21 cellular contexts compared by ENCODE assay signal in the genomic region with DNA sequence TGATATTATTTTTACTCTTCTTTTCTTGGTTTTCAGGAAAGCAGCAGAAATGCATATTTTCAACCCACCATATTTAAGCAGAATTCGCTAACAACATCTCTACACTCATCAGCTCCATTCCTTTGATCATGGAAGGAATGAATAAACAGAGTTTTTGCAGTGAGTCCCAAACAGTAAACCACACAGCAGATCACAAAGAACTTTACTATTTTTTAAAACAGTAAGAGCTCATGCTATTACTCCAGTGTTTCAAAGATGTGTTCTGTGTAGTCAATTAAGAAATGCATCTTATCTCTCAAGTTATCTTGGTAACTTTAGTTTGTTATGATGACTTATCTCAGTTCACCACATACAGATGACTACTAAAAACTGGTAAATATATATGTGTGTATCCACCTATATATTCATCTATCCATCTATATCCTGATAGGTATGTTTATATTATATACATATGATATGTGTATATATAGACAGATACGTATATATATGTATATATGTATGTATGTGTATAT.
DNase-seq lines count a peak whose midpoint lies in the region; ATAC-seq, FAIRE-seq and TF ChIP-seq lines count a peak whose summit lies in the region.
"Had no signal": no experiment of that assay in that cellular context is flagged by ENCODE, and none has a peak within 500 bp of the region (broad histone marks: within the 10 kb centered on the region; RNA-seq: fewer than 3 reads in every experiment).

No MANE protein-coding gene starts in this region.

- H3K4me1 Mint-ChIP-seq in activated T-cell treated with anti-CD3 and anti-CD28 coated beads, Interleukin-2, amount 50 U/mL, for 4 hours (ENCODE audit: low read depth), result peaks cover 22% of the 10 kb centered on the region
- no peaks in the 10 kb centered on the region for H3K4me1 Mint-ChIP-seq in neural progenitor cell
- peaks cover 20% of the 10 kb centered on the region for H3K4me1 Mint-ChIP-seq in activated CD4-positive, alpha-beta memory T cell treated with anti-CD3 and anti-CD28 coated beads, Interleukin-2, amount 10 ng/mL, durations not matched to agents 7 days and 5 days

- H3K36me3 ChIP-seq in KMS-11 (ENCODE audit: insufficient read depth), result no peaks in the 10 kb centered on the region
- H3K36me3 ChIP-seq in neural progenitor cell, result no peaks in the 10 kb centered on the region

- TF ChIP-seq CTCF in KMS-11 (conservative IDR thresholded peaks at IDR 0.05; ENCODE audit: low read depth, low read length), result no peak
- TF ChIP-seq CTCF in neural progenitor cell (IDR thresholded peaks at IDR 0.05), result no peak

- no peaks in the 10 kb centered on the region for H3F3A ChIP-seq in neural progenitor cell (ENCODE audit: low read depth)

- H3K4me1 ChIP-seq in KMS-11 (ENCODE audit: low read depth, poor library complexity, severe bottlenecking), result no peaks in the 10 kb centered on the region
- H3K4me1 ChIP-seq in neural progenitor cell, result no peaks in the 10 kb centered on the region

- no peaks in the 10 kb centered on the region for H3K9me3 Mint-ChIP-seq in activated T-cell treated with anti-CD3 and anti-CD28 coated beads, Interleukin-2, amount 50 U/mL, for 4 hours
- no peaks in the 10 kb centered on the region for H3K9me3 Mint-ChIP-seq in neural progenitor cell
- H3K9me3 Mint-ChIP-seq in activated CD4-positive, alpha-beta memory T cell treated with anti-CD3 and anti-CD28 coated beads, Interleukin-2, amount 10 ng/mL, durations not matched to agents 7 days and 5 days, result no peaks in the 10 kb centered on the region
- H3K9me3 Mint-ChIP-seq: CD4-positive, alpha-beta memory T cell had no signal

- H3K4me3 ChIP-seq in KMS-11 (IDR thresholded peaks at IDR 0.05; ENCODE audit: insufficient read depth, low read depth, low read length) (no peak overlapping the region), neural progenitor cell (no peak overlapping the region)

- H3K27ac ChIP-seq in KMS-11 (no peak overlapping the region), neural progenitor cell (no peak overlapping the region)

- DNase-seq in activated T-cell treated with anti-CD3 and anti-CD28 coated beads, Interleukin-2, amount 50 U/mL, for 4 hours, result no peak
- no peak for DNase-seq in activated T-cell treated with anti-CD3 and anti-CD28 coated beads, Interleukin-2, amount 50 U/mL, for 48 hours
- no peak for DNase-seq in neural progenitor cell (ENCODE audit: low spot score)
- DNase-seq in activated CD4-positive, alpha-beta memory T cell treated with anti-CD3 and anti-CD28 coated beads, Interleukin-2, amount 10 ng/mL, durations not matched to agents 7 days and 5 days, result no peak
- no peak for DNase-seq in HUDEP-2 (lab: John Stamatoyannopoulos, UW; ENCODE audit: unreplicated experiment in 76 of 76)
- DNase-seq in germinal center (ENCODE audit: low spot score), result no peak
- DNase-seq: 8988T; C1 segment of cervical spinal cord; Calu3; CD4-positive, alpha-beta memory T cell; COR-L47; DMS53; DMS79 treated with DMSO at 0.1 percent for 48 hours; GF-D8; H7; HCEC 1CT had no signal

- H3K4me3 Mint-ChIP-seq in activated T-cell treated with anti-CD3 and anti-CD28 coated beads, Interleukin-2, amount 50 U/mL, for 4 hours, result no peak overlapping the region
- H3K4me3 Mint-ChIP-seq in neural progenitor cell, result no peak overlapping the region
- H3K4me3 Mint-ChIP-seq in activated CD4-positive, alpha-beta memory T cell treated with anti-CD3 and anti-CD28 coated beads, Interleukin-2, amount 10 ng/mL, durations not matched to agents 7 days and 5 days, result no peak overlapping the region
- H3K4me3 Mint-ChIP-seq: CD4-positive, alpha-beta memory T cell had no signal

- POLR2A ChIA-PET in activated CD4-positive, alpha-beta memory T cell treated with anti-CD3 and anti-CD28 coated beads, Interleukin-2, amount 10 ng/mL, durations not matched to agents 7 days and 5 days (lab: Charles Lee), result interaction anchor here (0.8 kb wide), 1 partner anchor 450 kb away, joined by 3 read pairs; no protein-coding TSS in a partner anchor

- no peaks in the 10 kb centered on the region for H3K79me2 ChIP-seq in KMS-11 (ENCODE audit: insufficient read depth, low read depth)
- H3K79me2 ChIP-seq in neural progenitor cell (ENCODE audit: low read depth), result no peaks in the 10 kb centered on the region

- CTCF ChIA-PET in activated CD4-positive, alpha-beta memory T cell treated with anti-CD3 and anti-CD28 coated beads, Interleukin-2, amount 10 ng/mL, durations not matched to agents 7 days and 5 days (lab: Charles Lee), result no interaction called here

- H3K4me2 ChIP-seq in KMS-11, result no peak overlapping the region
- H3K4me2 ChIP-seq in neural progenitor cell, result no peak overlapping the region

- peak; percentile 9 for FAIRE-seq in A204.1 (lab: Jason Lieb, UNC)
- FAIRE-seq: GM12891, GM18507, H1 had no signal

- 0 out of 2 replicates have a peak overlapping the region, but pooled peaks have one; percentile 12 for H2AFZ ChIP-seq in KMS-11 (ENCODE audit: low read depth)
- H2AFZ ChIP-seq in neural progenitor cell (replicated peaks), result peak overlapping the region; percentile 53

- H3K27me3 Mint-ChIP-seq in activated T-cell treated with anti-CD3 and anti-CD28 coated beads, Interleukin-2, amount 50 U/mL, for 4 hours (ENCODE audit: low read depth), result no peaks in the 10 kb centered on the region
- H3K27me3 Mint-ChIP-seq in neural progenitor cell (ENCODE audit: insufficient read depth, low read depth), result peaks cover 4% of the 10 kb centered on the region
- H3K27me3 Mint-ChIP-seq in activated CD4-positive, alpha-beta memory T cell treated with anti-CD3 and anti-CD28 coated beads, Interleukin-2, amount 10 ng/mL, durations not matched to agents 7 days and 5 days, result no peaks in the 10 kb centered on the region
- H3K27me3 Mint-ChIP-seq: CD4-positive, alpha-beta memory T cell had no signal

- H3K27me3 ChIP-seq in KMS-11 (ENCODE audit: insufficient read depth, low read depth) (no peaks in the 10 kb centered on the region), neural progenitor cell (no peaks in the 10 kb centered on the region)

- H3K36me3 Mint-ChIP-seq in activated T-cell treated with anti-CD3 and anti-CD28 coated beads, Interleukin-2, amount 50 U/mL, for 4 hours (ENCODE audit: insufficient read depth), result no peaks in the 10 kb centered on the region
- no peaks in the 10 kb centered on the region for H3K36me3 Mint-ChIP-seq in neural progenitor cell
- H3K36me3 Mint-ChIP-seq in activated CD4-positive, alpha-beta memory T cell treated with anti-CD3 and anti-CD28 coated beads, Interleukin-2, amount 10 ng/mL, durations not matched to agents 7 days and 5 days (ENCODE audit: low read depth), result no peaks in the 10 kb centered on the region
- H3K36me3 Mint-ChIP-seq: CD4-positive, alpha-beta memory T cell had no signal

- peak; percentile 28 to 51 for ATAC-seq in activated T-cell treated with anti-CD3 and anti-CD28 coated beads, Interleukin-2, amount 50 U/mL, for 4 hours

- H4K20me1 ChIP-seq in KMS-11 (ENCODE audit: insufficient read depth) (no peaks in the 10 kb centered on the region), neural progenitor cell (ENCODE audit: low read depth) (no peaks in the 10 kb centered on the region)

- H3K9me3 ChIP-seq in neural progenitor cell (ENCODE audit: low read depth), result no peaks in the 10 kb centered on the region

- no peak overlapping the region for H3K27ac Mint-ChIP-seq in neural progenitor cell
- H3K27ac Mint-ChIP-seq in activated CD4-positive, alpha-beta memory T cell treated with anti-CD3 and anti-CD28 coated beads, Interleukin-2, amount 10 ng/mL, durations not matched to agents 7 days and 5 days, result no peak overlapping the region
- H3K27ac Mint-ChIP-seq: CD4-positive, alpha-beta memory T cell had no signal

- H3K9ac ChIP-seq in KMS-11 (no peak overlapping the region), neural progenitor cell (no peak overlapping the region)
